Comparison of ENCODE assay signal across 1 cellular context in genomic region chr11:62599909-62600308, GRCh38.
TF ChIP-seq lines count a peak whose summit lies in the region.

No MANE protein-coding gene starts in this region.

TF ChIP-seq in SK-N-SH treated with all-trans-retinoic acid at 6 μM for 48 hours, 23 proteins besides CTCF, POLR2A, EP300 and RAD21 (continued from another document):
- no peak for TF ChIP-seq ZFP30 (CRISPR knock-in tag; IDR thresholded peaks at IDR 0.05)
- TF ChIP-seq ISL1 (CRISPR knock-in tag; IDR thresholded peaks at IDR 0.05) = no peak
- TF ChIP-seq GLIS3 (CRISPR knock-in tag; IDR thresholded peaks at IDR 0.05) = no peak
- no peak for TF ChIP-seq CSRNP3 (CRISPR knock-in tag; IDR thresholded peaks at IDR 0.05)
- TF ChIP-seq SNAI2 (CRISPR knock-in tag; IDR thresholded peaks at IDR 0.05) = no peak
- no peak for TF ChIP-seq PATZ1 (CRISPR knock-in tag; IDR thresholded peaks at IDR 0.05; ENCODE audit: borderline replicate concordance)
- TF ChIP-seq CSDC2 (CRISPR knock-in tag; IDR thresholded peaks at IDR 0.05) = no peak
- no peak for TF ChIP-seq TCF4 (CRISPR knock-in tag; IDR thresholded peaks at IDR 0.05; ENCODE audit: borderline replicate concordance)
- TF ChIP-seq ZNF565 (CRISPR knock-in tag; conservative IDR thresholded peaks at IDR 0.05; ENCODE audit: low read depth) = no peak
